In the genomic region with DNA sequence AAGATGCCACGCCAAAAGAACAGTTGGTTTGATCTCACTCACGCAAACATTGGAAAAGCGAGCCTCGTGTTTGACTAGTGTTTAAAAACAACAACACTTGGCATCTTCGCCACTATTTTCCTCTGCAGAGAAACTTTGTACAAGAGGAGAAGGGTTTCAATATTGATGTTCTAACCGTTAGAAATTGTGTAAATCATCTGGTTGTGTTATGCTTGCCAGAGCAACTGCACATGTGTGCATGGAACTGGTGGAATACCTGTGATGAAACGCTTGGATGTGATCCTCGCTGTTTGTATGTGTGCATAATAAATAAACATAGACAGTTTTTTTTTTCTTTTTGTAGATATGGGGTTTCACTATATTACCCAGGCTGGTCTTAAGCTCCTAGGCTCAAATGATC, we compare ENCODE assay signal across 28 cellular contexts.
"Had no signal": no experiment of that assay in that cellular context is flagged by ENCODE, and none has a peak within 500 bp of the region (broad histone marks: within the 10 kb centered on the region; RNA-seq: fewer than 3 reads in every experiment).

No MANE protein-coding gene starts in this region.

- H3K27me3 ChIP-seq: neural progenitor cell, ovary, suprapubic skin, testis, upper lobe of left lung, vagina had no signal

- H2AFZ ChIP-seq: neural progenitor cell, parathyroid adenoma had no signal

- H3K4me1 ChIP-seq: neural progenitor cell, parathyroid adenoma, psoas muscle, spleen, testis, tibial artery, upper lobe of left lung, vagina had no signal

- DNase-seq: natural killer cell; occipital lobe; ovary; posterior cingulate gyrus; psoas muscle; right cardiac atrium; spleen; stimulated activated CD4-positive, alpha-beta T cell treated with anti-CD3 and anti-CD28 coated beads, Interleukin-12 subunit alpha, Interleukin-12 subunit beta, amount 100 ng/mL, for 4 hours; stimulated activated CD4-positive, alpha-beta T cell treated with anti-CD3 and anti-CD28 coated beads, Interleukin-1b, Interleukin-23, amount 100 ng/mL, for 48 hours; stimulated activated CD4-positive, alpha-beta T cell treated with anti-CD3 and anti-CD28 coated beads, Interleukin-4, amount 100 ng/mL, for 1 hour; stimulated activated CD4-positive, alpha-beta T cell treated with anti-CD3 and anti-CD28 coated beads, Interleukin-4, amount 100 ng/mL, for 4 hours; stimulated activated CD8-positive, alpha-beta memory T cell treated with anti-CD3 and anti-CD28 coated beads, Interleukin-4, amount 100 ng/mL, for 48 hours; stimulated activated naive CD4-positive, alpha-beta T cell; stimulated activated naive CD8-positive, alpha-beta T cell treated with anti-CD3 and anti-CD28 coated beads, Interleukin-15, amount 100 ng/mL, for 72 hours; stimulated activated naive CD8-positive, alpha-beta T cell treated with anti-CD3 and anti-CD28 coated beads, Interleukin-15, Interleukin-2, amounts not matched to agents 100 U/mL and 50 U/mL, for 24 hours; substantia nigra; testis; tibial artery; upper lobe of left lung had no signal

- FAIRE-seq: urothelium cell line had no signal

- H3K4me2 ChIP-seq: neural progenitor cell, smooth muscle cell had no signal

- ATAC-seq: natural killer cell; psoas muscle; right cardiac atrium; sciatic nerve; stimulated activated memory B cell treated with anti-CD40 and anti-IgM and Interleukin-4, amounts not matched to agents 10 μg/mL and 1 μg/mL and 100 μg/mL, for 72 hours; stimulated activated naive CD8-positive, alpha-beta T cell treated with anti-CD3 and anti-CD28 coated beads, Interleukin-15, amount 100 ng/mL, for 72 hours had no signal

- H3K9ac ChIP-seq: neural progenitor cell, parathyroid adenoma had no signal

- H3K36me3 ChIP-seq: neural progenitor cell, ovary, spleen, suprapubic skin, tibial artery, upper lobe of left lung, vagina had no signal

- H3K79me2 ChIP-seq: parathyroid adenoma had no signal

- H3K9me3 ChIP-seq: ovary, psoas muscle, spleen, suprapubic skin, testis, tibial artery, upper lobe of left lung, vagina had no signal

- H3K27ac ChIP-seq: neural progenitor cell, ovary, parathyroid adenoma, psoas muscle, skin epidermis, spleen, suprapubic skin, testis, tibial artery, upper lobe of left lung, vagina had no signal

- H3K4me3 ChIP-seq: neural progenitor cell, ovary, psoas muscle, skin epidermis, smooth muscle cell, spleen, suprapubic skin, testis, tibial artery, upper lobe of left lung, vagina had no signal
